16 cellular contexts compared by ENCODE assay signal in the genomic region with DNA sequence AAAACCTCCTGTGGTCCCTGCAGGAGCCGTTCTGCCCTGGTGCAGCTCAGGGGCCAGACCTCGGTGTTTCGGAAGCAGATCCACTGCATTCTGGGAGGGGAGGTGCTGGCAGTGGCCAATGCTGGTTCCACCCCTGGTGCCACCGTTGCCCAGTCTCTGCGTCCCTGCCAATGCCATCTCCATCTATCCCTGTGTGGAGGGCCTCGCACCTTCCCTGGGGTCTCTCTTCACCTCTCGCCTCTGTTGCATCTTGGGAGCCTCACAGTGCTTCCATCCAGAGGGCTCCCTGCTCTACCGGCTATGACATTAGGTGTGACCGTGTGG. TPM values are rescaled to one million over a fixed set of nuclear protein-coding genes. Genes with fewer than 3 reads are reported as not detected.
DNase-seq lines count a peak whose midpoint lies in the region; ATAC-seq, FAIRE-seq and TF ChIP-seq lines count a peak whose summit lies in the region.
"Had no signal": no experiment of that assay in that cellular context is flagged by ENCODE, and none has a peak within 500 bp of the region (broad histone marks: within the 10 kb centered on the region; RNA-seq: fewer than 3 reads in every experiment).

No MANE protein-coding gene starts in this region.

- DNase-seq in body of pancreas (no peak), keratinocyte (ENCODE audit: low read depth, low spot score) (no peak), smooth muscle cell (lab: John Stamatoyannopoulos, UW; ENCODE audit: unreplicated experiment) (no peak), occipital lobe (lab: John Stamatoyannopoulos, UW) (no peak), caudate nucleus (lab: John Stamatoyannopoulos, UW) (no peak)
- DNase-seq: activated CD4-positive, alpha-beta T cell treated with anti-CD3 and anti-CD28 coated beads, Interleukin-2, amount 50 U/mL, for 1 hour; CD4-positive, CD25-positive, alpha-beta regulatory T cell; GDM1; stimulated activated CD4-positive, alpha-beta T cell treated with anti-CD3 and anti-CD28 coated beads, Interleukin-2, amount 100 ng/mL, for 48 hours; T-helper 9 cell had no signal

- H3K79me2 ChIP-seq in keratinocyte (ENCODE audit: control insufficient read depth, insufficient read depth, low read length) (peaks cover 82% of the 10 kb centered on the region), smooth muscle cell (ENCODE audit: low read depth) (peaks cover 87% of the 10 kb centered on the region)

- peak overlapping the region; percentile 70 for H3K4me2 ChIP-seq in keratinocyte (ENCODE audit: control insufficient read depth, extremely low read depth, insufficient read depth, low read depth, low read length)
- peak overlapping the region; percentile 82 for H3K4me2 ChIP-seq in smooth muscle cell

- no peaks in the 10 kb centered on the region for H3K36me3 ChIP-seq in HEK293 (ENCODE audit: control insufficient read depth in 2 of 2, insufficient read depth in 1 of 2, low read length in 2 of 2)
- H3K36me3 ChIP-seq in body of pancreas (replicated peaks in 1 of 2; ENCODE audit: insufficient read depth in 1 of 2, low read depth in 2 of 2): no peaks in the 10 kb centered on the region
- peaks cover 0 to 7% of the 10 kb centered on the region in 2 experiments for H3K36me3 ChIP-seq in keratinocyte (ENCODE audit: control insufficient read depth in 2 of 2, extremely low read depth in 1 of 2, insufficient read depth in 2 of 2, low read length in 2 of 2)
- H3K36me3 ChIP-seq in smooth muscle cell (ENCODE audit: low read depth): no peaks in the 10 kb centered on the region
- H3K36me3 ChIP-seq: Peyer's patch had no signal

- H3K9me3 ChIP-seq in HEK293 (ENCODE audit: control insufficient read depth, insufficient read depth, low read depth, low read length) (no peaks in the 10 kb centered on the region), body of pancreas (no peaks in the 10 kb centered on the region), keratinocyte (ENCODE audit: control insufficient read depth, low read depth, low read length) (no peaks in the 10 kb centered on the region), smooth muscle cell (replicated peaks; ENCODE audit: low read depth) (no peaks in the 10 kb centered on the region)
- H3K9me3 ChIP-seq: Peyer's patch, psoas muscle had no signal

- H2AFZ ChIP-seq in keratinocyte (ENCODE audit: control insufficient read depth, low read length) (no peak overlapping the region), smooth muscle cell (ENCODE audit: low read depth) (no peak overlapping the region)

- H3K9me1 ChIP-seq in keratinocyte (ENCODE audit: control insufficient read depth, extremely low read depth, insufficient read depth, low read length): peaks cover 5% of the 10 kb centered on the region

- intact Hi-C loops in body of pancreas (cut with DNase I): no loop called here

- H4K20me1 ChIP-seq in keratinocyte (ENCODE audit: control insufficient read depth, extremely low read depth, insufficient read depth, low read length): peaks cover 36% of the 10 kb centered on the region
- H4K20me1 ChIP-seq in smooth muscle cell (ENCODE audit: low read depth): peaks cover 98% of the 10 kb centered on the region

- H3F3A ChIP-seq in smooth muscle cell (ENCODE audit: low read depth): peaks cover 35% of the 10 kb centered on the region

- TF ChIP-seq CTCF in HEK293 (tag by site-specific recombination; IDR thresholded peaks at IDR 0.05) (no peak), body of pancreas (IDR thresholded peaks at IDR 0.05) (no peak), keratinocyte (optimal IDR thresholded peaks at IDR 0.05 in 1 of 3, IDR thresholded peaks at IDR 0.05 in 1 of 3, conservative IDR thresholded peaks at IDR 0.05 in 1 of 3; ENCODE audit: extremely low read depth in 1 of 3, insufficient read depth in 2 of 3, low read length in 3 of 3) (no peak), smooth muscle cell (IDR thresholded peaks at IDR 0.05; ENCODE audit: borderline replicate concordance, insufficient read depth, poor library complexity, severe bottlenecking) (no peak)

- H3K27me3 ChIP-seq in body of pancreas (no peaks in the 10 kb centered on the region), keratinocyte (ENCODE audit: control insufficient read depth, extremely low read depth, insufficient read depth, low read length) (no peaks in the 10 kb centered on the region), smooth muscle cell (ENCODE audit: low read depth) (no peaks in the 10 kb centered on the region)
- H3K27me3 ChIP-seq: Peyer's patch had no signal

- POLR2A ChIA-PET in HEK293 (lab: Yijun Ruan, JAX): interaction anchor here (1.1 to 1.3 kb wide), 2 partner anchors 10 to 15 kb away, joined by 4 to 5 read pairs; a partner anchor contains a TSS

- H3K4me1 ChIP-seq in HEK293 (ENCODE audit: control insufficient read depth, insufficient read depth, low read length) (no peaks in the 10 kb centered on the region), body of pancreas (peaks cover 48% of the 10 kb centered on the region), keratinocyte (ENCODE audit: control insufficient read depth, extremely low read depth, insufficient read depth, low read length) (peaks cover 29% of the 10 kb centered on the region), smooth muscle cell (ENCODE audit: low read depth) (peaks cover 40% of the 10 kb centered on the region)
- H3K4me1 ChIP-seq: psoas muscle had no signal

- dilution Hi-C loops in keratinocyte (cut with MboI; ENCODE audit: extremely low pct_ligation_motif_present, low sequenced_read_pairs): no loop called here

- no peak for TF ChIP-seq POLR2A in body of pancreas (IDR thresholded peaks at IDR 0.05)

- CTCF ChIA-PET in HEK293 (lab: Yijun Ruan, JAX): interaction anchor here (0.6 to 2.5 kb wide), 4 partner anchors 13 to 164 kb away, joined by 4 to 8 read pairs (median 4); no protein-coding TSS in a partner anchor

- FAIRE-seq in keratinocyte (lab: Jason Lieb, UNC): no peak

- H3K27ac ChIP-seq in HEK293 (ENCODE audit: extremely low read depth, low read depth, low read length) (no peak overlapping the region), body of pancreas (peak overlapping the region; percentile 64 to 84 (median 77)), keratinocyte (ENCODE audit: control insufficient read depth, insufficient read depth, low read length) (peak overlapping the region; percentile 33), smooth muscle cell (ENCODE audit: low read depth) (no peak overlapping the region), caudate nucleus (ENCODE audit: low read depth, low read length) (no peak overlapping the region)
- H3K27ac ChIP-seq: psoas muscle had no signal

- 55 to 100% methylated on average over 4 to 9 of the region's 9 CpGs for WGBS in body of pancreas, 2 donors
- WGBS in smooth muscle cell (ENCODE audit: low lambda C conversion rate): 69% methylated on average over 9 of the region's 9 CpGs

- peak overlapping the region; percentile 36 for H3K9ac ChIP-seq in keratinocyte (ENCODE audit: control insufficient read depth, extremely low read depth, insufficient read depth, low read length)
- no peak overlapping the region for H3K9ac ChIP-seq in smooth muscle cell (ENCODE audit: low read depth)

- ATAC-seq in body of pancreas (no peak), HG02973 (IDR thresholded peaks at IDR 0.05; ENCODE audit: unreplicated experiment) (no peak), GM21717 (IDR thresholded peaks at IDR 0.05; ENCODE audit: unreplicated experiment) (no peak)
- ATAC-seq: stimulated activated memory B cell treated with anti-CD40 and anti-IgM and Interleukin-4, amounts not matched to agents 10 μg/mL and 1 μg/mL and 100 μg/mL, for 72 hours had no signal

- H3K4me3 ChIP-seq in HEK293 (ENCODE audit: low read depth, low read length) (no peak overlapping the region), body of pancreas (no peak overlapping the region), keratinocyte (ENCODE audit: control insufficient read depth in 2 of 3, extremely low read depth in 1 of 3, insufficient read depth in 2 of 3, low read depth in 1 of 3, low read length in 3 of 3) (peak overlapping the region; percentile 13 to 41 (median 20)), smooth muscle cell (no peak overlapping the region)
- H3K4me3 ChIP-seq: psoas muscle had no signal

TF ChIP-seq in HEK293, 187 proteins besides CTCF, POLR2A, EP300 and RAD21 (continues in another document):
- TF ChIP-seq ZNF394 (tag by site-specific recombination; IDR thresholded peaks at IDR 0.05; ENCODE audit: borderline replicate concordance) (no peak), ZNF548 (tag by site-specific recombination; IDR thresholded peaks at IDR 0.05) (no peak)
- TF ChIP-seq, protein P1, sequence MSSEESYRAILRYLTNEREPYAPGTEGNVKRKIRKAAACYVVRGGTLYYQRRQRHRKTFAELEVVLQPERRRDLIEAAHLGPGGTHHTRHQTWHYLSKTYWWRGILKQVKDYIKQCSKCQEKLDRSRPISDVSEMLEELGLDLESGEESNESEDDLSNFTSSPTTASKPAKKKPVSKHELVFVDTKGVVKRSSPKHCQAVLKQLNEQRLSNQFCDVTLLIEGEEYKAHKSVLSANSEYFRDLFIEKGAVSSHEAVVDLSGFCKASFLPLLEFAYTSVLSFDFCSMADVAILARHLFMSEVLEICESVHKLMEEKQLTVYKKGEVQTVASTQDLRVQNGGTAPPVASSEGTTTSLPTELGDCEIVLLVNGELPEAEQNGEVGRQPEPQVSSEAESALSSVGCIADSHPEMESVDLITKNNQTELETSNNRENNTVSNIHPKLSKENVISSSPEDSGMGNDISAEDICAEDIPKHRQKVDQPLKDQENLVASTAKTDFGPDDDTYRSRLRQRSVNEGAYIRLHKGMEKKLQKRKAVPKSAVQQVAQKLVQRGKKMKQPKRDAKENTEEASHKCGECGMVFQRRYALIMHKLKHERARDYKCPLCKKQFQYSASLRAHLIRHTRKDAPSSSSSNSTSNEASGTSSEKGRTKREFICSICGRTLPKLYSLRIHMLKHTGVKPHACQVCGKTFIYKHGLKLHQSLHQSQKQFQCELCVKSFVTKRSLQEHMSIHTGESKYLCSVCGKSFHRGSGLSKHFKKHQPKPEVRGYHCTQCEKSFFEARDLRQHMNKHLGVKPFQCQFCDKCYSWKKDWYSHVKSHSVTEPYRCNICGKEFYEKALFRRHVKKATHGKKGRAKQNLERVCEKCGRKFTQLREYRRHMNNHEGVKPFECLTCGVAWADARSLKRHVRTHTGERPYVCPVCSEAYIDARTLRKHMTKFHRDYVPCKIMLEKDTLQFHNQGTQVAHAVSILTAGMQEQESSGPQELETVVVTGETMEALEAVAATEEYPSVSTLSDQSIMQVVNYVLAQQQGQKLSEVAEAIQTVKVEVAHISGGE (tag by site-specific recombination; conservative IDR thresholded peaks at IDR 0.05; ENCODE audit: low read depth): no peak

RNA-seq across cellular contexts. Expression of a gene that starts 15.3 kb away (rescaled TPM):
- total RNA-seq in body of pancreas: 1 to 10 TPM; 3.9 to 4.3 TPM
- 49.1 to 67.4 TPM (median 61.6 TPM) in 3 replicates for polyA plus RNA-seq in keratinocyte
- 7.2 TPM for polyA plus RNA-seq in keratinocyte (2011; ENCODE audit: low read depth)
- 52.4 and 71.2 TPM in 2 replicates for polyA plus RNA-seq in keratinocyte (2011; cell fraction: cytosol; rRNA removed)
- polyA plus RNA-seq in keratinocyte (2011; cell fraction: nucleus; rRNA removed): 35.4 and 37.0 TPM in 2 replicates
- polyA plus RNA-seq in keratinocyte (2012; ENCODE audit: low replicate concordance): 26.6 and 49.7 TPM in 2 replicates
- 45.3 to 74.1 TPM (median 69.9 TPM) in 3 replicates for polyA minus RNA-seq in keratinocyte
- 94.6 TPM for polyA minus RNA-seq in keratinocyte (2011; cell fraction: cytosol; rRNA and poly(A)+ RNA removed)
- 22.4 and 28.3 TPM in 2 replicates for polyA minus RNA-seq in keratinocyte (2011; cell fraction: nucleus; rRNA and poly(A)+ RNA removed)
- 28.0 and 39.8 TPM in 2 replicates for total RNA-seq in smooth muscle cell
- 49.7 and 59.3 TPM in 2 replicates for polyA plus RNA-seq in smooth muscle cell
- total RNA-seq in occipital lobe: 206 TPM
- polyA plus RNA-seq: CD4-positive, CD25-positive, alpha-beta regulatory T cell had no signal

Comparison
In these comparisons a context has a peak if more than half of its experiments do, and no peak if none do; other contexts are left out.
1. H3K27ac ChIP-seq: peak in body of pancreas (4 of 4) and keratinocyte (single experiment); none in HEK293 (single experiment), smooth muscle cell (single experiment) and caudate nucleus (single experiment).
2. H3K4me3 ChIP-seq: peak in keratinocyte (3 of 3); none in HEK293 (single experiment), body of pancreas (0 of 2) and smooth muscle cell (single experiment).